Comparison of ENCODE assay signal across 14 cellular contexts in genomic region chr12:89373772-89374572, GRCh38. TPM values are rescaled to one million over a fixed set of nuclear protein-coding genes. Genes with fewer than 3 reads are reported as not detected.
A peak's percentile ranks its signal among the peaks of the same experiment; 100 is the strongest.
DNase-seq lines count a peak whose midpoint lies in the region; ATAC-seq and TF ChIP-seq lines count a peak whose summit lies in the region.
"Had no signal": no experiment of that assay in that cellular context is flagged by ENCODE, and none has a peak within 500 bp of the region (broad histone marks: within the 10 kb centered on the region; RNA-seq: fewer than 3 reads in every experiment).

No MANE protein-coding gene starts in this region.

- H3K27ac ChIP-seq in RWPE2 (ENCODE audit: poor library complexity, severe bottlenecking) = peak overlapping the region; percentile 100
- H3K27ac ChIP-seq in mucosa of rectum (ENCODE audit: low read depth in 2 of 2, low read length in 2 of 2) = peak overlapping the region; percentile 34 to 38
- H3K27ac ChIP-seq: BLaER1 had no signal

- H3K4me1 ChIP-seq in RWPE2 (ENCODE audit: insufficient read depth, poor library complexity, severe bottlenecking) = peaks cover 76% of the 10 kb centered on the region
- peaks cover 44 to 67% of the 10 kb centered on the region in 2 donors for H3K4me1 ChIP-seq in mucosa of rectum (ENCODE audit: control insufficient read depth in 2 of 2, insufficient read depth in 2 of 2, low read length in 2 of 2)
- no peaks in the 10 kb centered on the region for H3K4me1 ChIP-seq in BE2C

- TF ChIP-seq CTCF in RWPE2 (IDR thresholded peaks at IDR 0.05; ENCODE audit: poor library complexity, severe bottlenecking) (no peak), BE2C (IDR thresholded peaks at IDR 0.05; ENCODE audit: low read depth, low read length) (no peak)

- H3K36me3 ChIP-seq in RWPE2 (ENCODE audit: low read depth) (no peaks in the 10 kb centered on the region), mucosa of rectum (ENCODE audit: control insufficient read depth in 2 of 2, insufficient read depth in 2 of 2, low read length in 2 of 2) (no peaks in the 10 kb centered on the region), BE2C (no peaks in the 10 kb centered on the region)
- H3K36me3 ChIP-seq: BLaER1 had no signal

- peak; percentile 19; the same call in 1 of the 3 replicates for ATAC-seq in RWPE2 (ENCODE audit: low read depth)

- H3K27me3 ChIP-seq in RWPE2 (ENCODE audit: insufficient read depth, poor library complexity, severe bottlenecking) (no peaks in the 10 kb centered on the region), mucosa of rectum (ENCODE audit: control insufficient read depth in 2 of 2, insufficient read depth in 2 of 2, low read length in 2 of 2) (no peaks in the 10 kb centered on the region), BE2C (no peaks in the 10 kb centered on the region)
- H3K27me3 ChIP-seq: BLaER1 had no signal

- peak; percentile 52 for DNase-seq in Ammon's horn (ENCODE audit: low spot score)
- DNase-seq in RWPE2 (ENCODE audit: low spot score) = no peak
- DNase-seq in fibroblast of gingiva (ENCODE audit: low read depth) = peak; percentile 40
- no peak for DNase-seq in BE2C
- DNase-seq in cerebellum (ENCODE audit: low spot score) = no peak
- DNase-seq in HUDEP-2 (lab: John Stamatoyannopoulos, UW; ENCODE audit: unreplicated experiment in 76 of 76) = no peak
- DNase-seq in T-helper 1 cell = no peak
- DNase-seq: activated CD8-positive, alpha-beta memory T cell treated with anti-CD3 and anti-CD28 coated beads, Interleukin-2, amount 50 U/mL, for 4 hours; effector memory CD4-positive, alpha-beta T cell; naive B cell; NCI-H1105 treated with DMSO at 0.1 percent for 48 hours; SHP77 had no signal

- H3K9ac ChIP-seq in mucosa of rectum (ENCODE audit: low read depth in 1 of 2, low read length in 2 of 2) = no peak overlapping the region
- H3K9ac ChIP-seq: BLaER1 had no signal

- H3K4me3 ChIP-seq in RWPE2 (ENCODE audit: severe bottlenecking) = no peak overlapping the region
- no peak overlapping the region for H3K4me3 ChIP-seq in mucosa of rectum (ENCODE audit: low read length in 2 of 2)
- H3K4me3 ChIP-seq in BE2C (ENCODE audit: low read depth, low read length) = no peak overlapping the region
- H3K4me3 ChIP-seq: BLaER1 had no signal

- H3K9me3 ChIP-seq in RWPE2 (ENCODE audit: severe bottlenecking) (no peaks in the 10 kb centered on the region), mucosa of rectum (ENCODE audit: control insufficient read depth in 2 of 2, low read length in 2 of 2) (no peaks in the 10 kb centered on the region), BE2C (no peaks in the 10 kb centered on the region)
- H3K9me3 ChIP-seq: BLaER1 had no signal

RNA-seq across cellular contexts. Expression of gene DUSP6, which starts 21.7 kb away (rescaled TPM):
- 14.1 TPM for polyA plus RNA-seq in BE2C (2012; ENCODE audit: insufficient read depth, insufficient read length, low read depth)
- total RNA-seq in cerebellum = 30.8 TPM

Comparison
In these comparisons a context has a peak if more than half of its experiments do, and no peak if none do; other contexts are left out.
1. DNase-seq: peak in Ammon's horn (single experiment) and fibroblast of gingiva (single experiment); none in RWPE2 (single experiment), BE2C (single experiment), cerebellum (single experiment), HUDEP-2 (0 of 76) and T-helper 1 cell (0 of 5).